In the genomic region with DNA sequence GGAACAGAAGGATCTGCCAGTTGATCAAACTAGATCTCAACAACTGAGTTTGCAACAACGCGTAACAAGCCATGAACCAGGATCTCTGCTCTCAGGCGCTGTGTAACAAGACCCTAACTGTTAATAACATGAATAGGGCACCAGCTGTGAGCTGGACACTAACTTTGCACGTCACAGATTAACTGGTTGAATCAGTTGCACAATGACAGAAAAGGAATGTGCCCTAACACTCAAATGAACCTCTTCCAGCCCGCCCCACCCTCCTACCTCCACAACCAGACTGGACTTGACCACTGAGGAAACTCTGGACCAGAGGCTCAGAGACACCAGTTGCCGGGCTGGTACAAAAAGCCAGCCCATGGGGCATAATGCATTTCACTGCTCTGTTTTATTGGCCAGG, we compare ENCODE assay signal across 13 cellular contexts.
"Had no signal": no experiment of that assay in that cellular context is flagged by ENCODE, and none has a peak within 500 bp of the region (broad histone marks: within the 10 kb centered on the region; RNA-seq: fewer than 3 reads in every experiment).

No MANE protein-coding gene starts in this region.

- H3K4me3 ChIP-seq: body of pancreas, right lobe of liver, spleen, transverse colon had no signal

- H3K27ac Mint-ChIP-seq: activated B cell treated with CpG ODN at 0.5 μM for 24 hours; activated CD4-positive, alpha-beta T cell treated with anti-CD3 and anti-CD28 coated beads, Interleukin-2, amount 10 ng/mL, durations not matched to agents 24 days and 14 days; activated naive CD4-positive, alpha-beta T cell treated with anti-CD3 and anti-CD28 coated beads, Interleukin-2, amount 10 ng/mL, durations not matched to agents 7 days and 5 days; activated T-helper 17 cell treated with anti-CD3 and anti-CD28 coated beads, Interleukin-2, amount 50 U/mL, for 72 hours; naive thymus-derived CD4-positive, alpha-beta T cell; stimulated activated naive B cell treated with anti-CD40 and anti-IgM and Interleukin-4, amounts not matched to agents 10 μg/mL and 1 μg/mL and 100 μg/mL, for 72 hours; T-helper 17 cell had no signal

- H3K4me1 Mint-ChIP-seq: activated B cell treated with CpG ODN at 0.5 μM for 24 hours; activated naive CD4-positive, alpha-beta T cell treated with anti-CD3 and anti-CD28 coated beads, Interleukin-2, amount 10 ng/mL, durations not matched to agents 7 days and 5 days; stimulated activated naive B cell treated with anti-CD40 and anti-IgM and Interleukin-4, amounts not matched to agents 10 μg/mL and 1 μg/mL and 100 μg/mL, for 72 hours had no signal

- H3K27me3 Mint-ChIP-seq: activated T-helper 17 cell treated with anti-CD3 and anti-CD28 coated beads, Interleukin-2, amount 50 U/mL, for 72 hours; T-helper 17 cell had no signal

- H3K9me3 Mint-ChIP-seq: activated B cell treated with CpG ODN at 0.5 μM for 24 hours; activated CD4-positive, alpha-beta T cell treated with anti-CD3 and anti-CD28 coated beads, Interleukin-2, amount 10 ng/mL, durations not matched to agents 24 days and 14 days; activated naive CD4-positive, alpha-beta T cell treated with anti-CD3 and anti-CD28 coated beads, Interleukin-2, amount 10 ng/mL, durations not matched to agents 7 days and 5 days; activated T-helper 17 cell treated with anti-CD3 and anti-CD28 coated beads, Interleukin-2, amount 50 U/mL, for 72 hours; naive thymus-derived CD4-positive, alpha-beta T cell; stimulated activated naive B cell treated with anti-CD40 and anti-IgM and Interleukin-4, amounts not matched to agents 10 μg/mL and 1 μg/mL and 100 μg/mL, for 72 hours had no signal

- DNase-seq: activated B cell treated with CpG ODN at 0.5 μM for 24 hours; activated CD4-positive, alpha-beta T cell treated with anti-CD3 and anti-CD28 coated beads, Interleukin-2, amount 10 ng/mL, durations not matched to agents 24 days and 14 days; activated naive CD4-positive, alpha-beta T cell treated with anti-CD3 and anti-CD28 coated beads, Interleukin-2, amount 10 ng/mL, durations not matched to agents 7 days and 5 days; body of pancreas; kidney; naive thymus-derived CD4-positive, alpha-beta T cell; right lobe of liver; spleen; stimulated activated CD4-positive, alpha-beta T cell treated with anti-CD3 and anti-CD28 coated beads, Interleukin-2, amount 100 ng/mL, for 24 hours; stimulated activated naive B cell treated with anti-CD40 and anti-IgM and Interleukin-4, amounts not matched to agents 10 μg/mL and 1 μg/mL and 100 μg/mL, for 72 hours; T-helper 17 cell; transverse colon had no signal

- H3K4me3 Mint-ChIP-seq: activated B cell treated with CpG ODN at 0.5 μM for 24 hours; activated CD4-positive, alpha-beta T cell treated with anti-CD3 and anti-CD28 coated beads, Interleukin-2, amount 10 ng/mL, durations not matched to agents 24 days and 14 days; activated naive CD4-positive, alpha-beta T cell treated with anti-CD3 and anti-CD28 coated beads, Interleukin-2, amount 10 ng/mL, durations not matched to agents 7 days and 5 days; activated T-helper 17 cell treated with anti-CD3 and anti-CD28 coated beads, Interleukin-2, amount 50 U/mL, for 72 hours; naive thymus-derived CD4-positive, alpha-beta T cell; stimulated activated naive B cell treated with anti-CD40 and anti-IgM and Interleukin-4, amounts not matched to agents 10 μg/mL and 1 μg/mL and 100 μg/mL, for 72 hours; T-helper 17 cell had no signal

- ATAC-seq: activated T-helper 17 cell treated with anti-CD3 and anti-CD28 coated beads, Interleukin-2, amount 50 U/mL, for 72 hours; body of pancreas; naive thymus-derived CD4-positive, alpha-beta T cell; right lobe of liver; stimulated activated naive B cell treated with anti-CD40 and anti-IgM and Interleukin-4, amounts not matched to agents 10 μg/mL and 1 μg/mL and 100 μg/mL, for 72 hours; T-helper 17 cell had no signal

- H3K36me3 Mint-ChIP-seq: activated naive CD4-positive, alpha-beta T cell treated with anti-CD3 and anti-CD28 coated beads, Interleukin-2, amount 10 ng/mL, durations not matched to agents 7 days and 5 days; naive thymus-derived CD4-positive, alpha-beta T cell; stimulated activated naive B cell treated with anti-CD40 and anti-IgM and Interleukin-4, amounts not matched to agents 10 μg/mL and 1 μg/mL and 100 μg/mL, for 72 hours had no signal
